ENCODE assay signal across 28 cellular contexts in genomic region chr2:202408546-202409140, GRCh38. TPM values are rescaled to one million over a fixed set of nuclear protein-coding genes. Genes with fewer than 3 reads are reported as not detected.
DNase-seq lines count a peak whose midpoint lies in the region; ATAC-seq and TF ChIP-seq lines count a peak whose summit lies in the region.
"Had no signal": no experiment of that assay in that cellular context is flagged by ENCODE, and none has a peak within 500 bp of the region (broad histone marks: within the 10 kb centered on the region; RNA-seq: fewer than 3 reads in every experiment).

No MANE protein-coding gene starts in this region.

- H3K4me1 ChIP-seq in SK-N-SH (ENCODE audit: control insufficient read depth in 1 of 2, insufficient read depth in 2 of 2, low read depth in 1 of 2, low read length in 1 of 2) (peaks cover 0 to 18% of the 10 kb centered on the region in 2 experiments; a peak in 1 of 4 replicates), HAP-1 (peaks cover 4% of the 10 kb centered on the region; the same call in 1 of the 2 replicates)

- in situ Hi-C loops in HAP-1 (cut with MboI; ENCODE audit: low sequenced_read_pairs): no loop called here

- DNase-seq in SK-N-SH (no peak), chondrocyte (ENCODE audit: low spot score) (no peak), lung microvascular endothelial cell (ENCODE audit: low read depth in 2 of 2) (peak; percentile 30 to 79), smooth muscle cell of the brain vasculature (ENCODE audit: low read depth, low spot score) (peak; percentile 1), HAP-1 (ENCODE audit: low spot score in 2 of 2) (no peak), retina (no peak), SIG-M5 treated with dmso at 0.1 percent for 504 hours (lab: John Stamatoyannopoulos, UW; ENCODE audit: unreplicated experiment) (no peak)
- DNase-seq: 8988T; activated CD4-positive, alpha-beta T cell treated with anti-CD3 and anti-CD28 coated beads, Interleukin-2, amount 10 ng/mL, durations not matched to agents 7 days and 5 days; activated CD8-positive, alpha-beta memory T cell treated with anti-CD3 and anti-CD28 coated beads, Interleukin-2, amount 50 U/mL, for 4 hours; activated effector memory CD4-positive, alpha-beta T cell treated with Interleukin-2 at 50 U/mL for 16 hours; activated naive CD8-positive, alpha-beta T cell treated with anti-CD3 and anti-CD28 coated beads, Interleukin-2, amount 50 U/mL, for 24 hours; COR-L47; DND-41; foreskin melanocyte; islet precursor cell; MM.1S; NCI-H1436 treated with DMSO at 0.1 percent for 48 hours; NCI-H774; psoas muscle; SHP77 treated with DMSO at 0.1 percent for 48 hours; small intestine; stimulated activated CD4-positive, alpha-beta T cell treated with anti-CD3 and anti-CD28 coated beads, Interleukin-4, amount 100 ng/mL, for 4 hours had no signal

- TF ChIP-seq CTCF in SK-N-SH (IDR thresholded peaks at IDR 0.05): no peak
- no peak for TF ChIP-seq CTCF in chondrocyte (IDR thresholded peaks at IDR 0.05)

- H4K20me1 ChIP-seq in SK-N-SH (ENCODE audit: insufficient read depth): peaks cover 24% of the 10 kb centered on the region

- H3K27me3 Mint-ChIP-seq in chondrocyte (ENCODE audit: low read depth): no peaks in the 10 kb centered on the region
- H3K27me3 Mint-ChIP-seq: activated CD4-positive, alpha-beta T cell treated with anti-CD3 and anti-CD28 coated beads, Interleukin-2, amount 10 ng/mL, durations not matched to agents 7 days and 5 days; activated naive CD8-positive, alpha-beta T cell treated with anti-CD3 and anti-CD28 coated beads, Interleukin-2, amount 50 U/mL, for 24 hours; B cell; dendritic cell treated with granulocyte-macrophage colony-stimulating factor and Interleukin-4, amounts not matched to agents 40 ng/mL and 50 ng/mL, for 4 days; IgD-negative memory B cell had no signal

- H3K79me2 ChIP-seq in SK-N-SH (ENCODE audit: insufficient read depth): peaks cover 100% of the 10 kb centered on the region

- no peak for TF ChIP-seq RAD21 in SK-N-SH (IDR thresholded peaks at IDR 0.05; ENCODE audit: low read length)

- POLR2A ChIA-PET in SK-N-SH (lab: Yijun Ruan, JAX): no interaction called here

- no peaks in the 10 kb centered on the region for H3K9me3 ChIP-seq in SK-N-SH
- H3K9me3 ChIP-seq in HAP-1: no peaks in the 10 kb centered on the region
- H3K9me3 ChIP-seq: psoas muscle had no signal

- peaks cover 44% of the 10 kb centered on the region for H3F3A ChIP-seq in SK-N-SH (replicated peaks; ENCODE audit: insufficient read depth)

- H3K4me1 Mint-ChIP-seq in chondrocyte (ENCODE audit: low read depth): peaks cover 37% of the 10 kb centered on the region
- H3K4me1 Mint-ChIP-seq: activated CD4-positive, alpha-beta T cell treated with anti-CD3 and anti-CD28 coated beads, Interleukin-2, amount 10 ng/mL, durations not matched to agents 7 days and 5 days had no signal

- H3K36me3 Mint-ChIP-seq in chondrocyte (ENCODE audit: low read depth): no peaks in the 10 kb centered on the region

- no peaks in the 10 kb centered on the region for H3K9me3 Mint-ChIP-seq in chondrocyte (ENCODE audit: low read depth)
- H3K9me3 Mint-ChIP-seq: activated naive CD8-positive, alpha-beta T cell treated with anti-CD3 and anti-CD28 coated beads, Interleukin-2, amount 50 U/mL, for 24 hours; dendritic cell treated with granulocyte-macrophage colony-stimulating factor and Interleukin-4, amounts not matched to agents 40 ng/mL and 50 ng/mL, for 4 days; IgD-negative memory B cell had no signal

- H3K4me3 Mint-ChIP-seq in chondrocyte (ENCODE audit: unreplicated experiment): no peak overlapping the region
- H3K4me3 Mint-ChIP-seq: activated CD4-positive, alpha-beta T cell treated with anti-CD3 and anti-CD28 coated beads, Interleukin-2, amount 10 ng/mL, durations not matched to agents 7 days and 5 days; activated naive CD8-positive, alpha-beta T cell treated with anti-CD3 and anti-CD28 coated beads, Interleukin-2, amount 50 U/mL, for 24 hours; B cell; dendritic cell treated with granulocyte-macrophage colony-stimulating factor and Interleukin-4, amounts not matched to agents 40 ng/mL and 50 ng/mL, for 4 days; IgD-negative memory B cell; neural crest cell had no signal

- no peak overlapping the region for H2AFZ ChIP-seq in SK-N-SH (ENCODE audit: low read depth)

- peak overlapping the region; percentile 73 for H3K27ac Mint-ChIP-seq in chondrocyte (ENCODE audit: unreplicated experiment)
- H3K27ac Mint-ChIP-seq: activated CD4-positive, alpha-beta T cell treated with anti-CD3 and anti-CD28 coated beads, Interleukin-2, amount 10 ng/mL, durations not matched to agents 7 days and 5 days; activated naive CD8-positive, alpha-beta T cell treated with anti-CD3 and anti-CD28 coated beads, Interleukin-2, amount 50 U/mL, for 24 hours; B cell; dendritic cell treated with granulocyte-macrophage colony-stimulating factor and Interleukin-4, amounts not matched to agents 40 ng/mL and 50 ng/mL, for 4 days; IgD-negative memory B cell had no signal

- peaks cover 0 to 19% of the 10 kb centered on the region in 2 experiments for H3K36me3 ChIP-seq in SK-N-SH (replicated peaks in 1 of 2; ENCODE audit: control insufficient read depth in 1 of 2, insufficient read depth in 2 of 2, low read length in 1 of 2)
- H3K36me3 ChIP-seq in HAP-1 (replicated peaks): no peaks in the 10 kb centered on the region

- ATAC-seq in SK-N-SH treated with all-trans-retinoic acid at 6 μM for 48 hours: no peak; the same call in 2 of the 3 replicates
- ATAC-seq: activated naive CD8-positive, alpha-beta T cell treated with anti-CD3 and anti-CD28 coated beads, Interleukin-2, amount 50 U/mL, for 24 hours; psoas muscle had no signal

- peak overlapping the region; percentile 40 to 67; a peak in 3 of 4 replicates for H3K27ac ChIP-seq in SK-N-SH (ENCODE audit: low read depth in 2 of 2, low read length in 1 of 2)
- H3K27ac ChIP-seq: psoas muscle had no signal

- H3K4me3 ChIP-seq in SK-N-SH (ENCODE audit: low read depth in 2 of 2, low read length in 1 of 2): no peak overlapping the region
- no peak overlapping the region for H3K4me3 ChIP-seq in HAP-1
- H3K4me3 ChIP-seq: psoas muscle had no signal

- 89% methylated on average over 6 of the region's 6 CpGs for WGBS in SK-N-SH (ENCODE audit: low lambda C conversion rate)

- H3K9me2 ChIP-seq in SK-N-SH: no peaks in the 10 kb centered on the region

- CTCF ChIA-PET in SK-N-SH (lab: Yijun Ruan, JAX): interaction anchor here (0.6 kb wide), 1 partner anchor 60 kb away, joined by 4 read pairs; no protein-coding TSS in a partner anchor

- H3K27me3 ChIP-seq in SK-N-SH (ENCODE audit: insufficient read depth) (no peaks in the 10 kb centered on the region), HAP-1 (ENCODE audit: low read depth) (no peaks in the 10 kb centered on the region)

- peak overlapping the region; percentile 9; the same call in 1 of the 2 replicates for H3K4me2 ChIP-seq in SK-N-SH

- no peak for TF ChIP-seq EP300 in SK-N-SH (IDR thresholded peaks at IDR 0.05; ENCODE audit: borderline replicate concordance in 1 of 2, low read depth in 1 of 2, low read length in 1 of 2)

- peak overlapping the region; percentile 21; the same call in 1 of the 2 replicates for H3K9ac ChIP-seq in SK-N-SH

TF ChIP-seq in SK-N-SH, 30 proteins besides CTCF, POLR2A, EP300 and RAD21:
- TF ChIP-seq, protein P1, sequence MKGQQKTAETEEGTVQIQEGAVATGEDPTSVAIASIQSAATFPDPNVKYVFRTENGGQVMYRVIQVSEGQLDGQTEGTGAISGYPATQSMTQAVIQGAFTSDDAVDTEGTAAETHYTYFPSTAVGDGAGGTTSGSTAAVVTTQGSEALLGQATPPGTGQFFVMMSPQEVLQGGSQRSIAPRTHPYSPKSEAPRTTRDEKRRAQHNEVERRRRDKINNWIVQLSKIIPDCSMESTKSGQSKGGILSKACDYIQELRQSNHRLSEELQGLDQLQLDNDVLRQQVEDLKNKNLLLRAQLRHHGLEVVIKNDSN (IDR thresholded peaks at IDR 0.05; ENCODE audit: borderline replicate concordance, low read depth): no peak
- TF ChIP-seq NRF1 (IDR thresholded peaks at IDR 0.05; ENCODE audit: low read depth, low read length): no peak

TF ChIP-seq in SK-N-SH treated with all-trans-retinoic acid at 6 μM for 48 hours, 23 proteins besides CTCF, POLR2A, EP300 and RAD21 (continues in another document):
- no peak for TF ChIP-seq ZFP30 (CRISPR knock-in tag; IDR thresholded peaks at IDR 0.05)
- TF ChIP-seq CSDC2 (CRISPR knock-in tag; IDR thresholded peaks at IDR 0.05): no peak
- no peak for TF ChIP-seq ISL1 (CRISPR knock-in tag; IDR thresholded peaks at IDR 0.05)
- no peak for TF ChIP-seq BACH2 (CRISPR knock-in tag; IDR thresholded peaks at IDR 0.05; ENCODE audit: borderline replicate concordance)
- no peak for TF ChIP-seq TOX (CRISPR knock-in tag; IDR thresholded peaks at IDR 0.05; ENCODE audit: borderline replicate concordance)
- TF ChIP-seq, protein P2, sequence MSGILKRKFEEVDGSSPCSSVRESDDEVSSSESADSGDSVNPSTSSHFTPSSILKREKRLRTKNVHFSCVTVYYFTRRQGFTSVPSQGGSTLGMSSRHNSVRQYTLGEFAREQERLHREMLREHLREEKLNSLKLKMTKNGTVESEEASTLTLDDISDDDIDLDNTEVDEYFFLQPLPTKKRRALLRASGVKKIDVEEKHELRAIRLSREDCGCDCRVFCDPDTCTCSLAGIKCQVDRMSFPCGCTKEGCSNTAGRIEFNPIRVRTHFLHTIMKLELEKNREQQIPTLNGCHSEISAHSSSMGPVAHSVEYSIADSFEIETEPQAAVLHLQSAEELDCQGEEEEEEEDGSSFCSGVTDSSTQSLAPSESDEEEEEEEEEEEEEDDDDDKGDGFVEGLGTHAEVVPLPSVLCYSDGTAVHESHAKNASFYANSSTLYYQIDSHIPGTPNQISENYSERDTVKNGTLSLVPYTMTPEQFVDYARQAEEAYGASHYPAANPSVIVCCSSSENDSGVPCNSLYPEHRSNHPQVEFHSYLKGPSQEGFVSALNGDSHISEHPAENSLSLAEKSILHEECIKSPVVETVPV (CRISPR knock-in tag; IDR thresholded peaks at IDR 0.05): no peak
- TF ChIP-seq ZNF70 (CRISPR knock-in tag; IDR thresholded peaks at IDR 0.05): no peak
- no peak for TF ChIP-seq ZFP3 (CRISPR knock-in tag; IDR thresholded peaks at IDR 0.05)

RNA-seq across cellular contexts. Expression of gene BMPR2, which starts 32.5 kb away (rescaled TPM):
- 10.2 and 14.0 TPM in 2 replicates for polyA plus RNA-seq in SK-N-SH (2012; rRNA removed)
- 15.5 and 15.8 TPM in 2 replicates for polyA plus RNA-seq in SK-N-SH (2012; cell fraction: cytosol; rRNA removed)
- polyA plus RNA-seq in SK-N-SH (2012; cell fraction: nucleus; rRNA removed): 5.1 and 10.4 TPM in 2 replicates
- 88.5 to 113 TPM (median 92.0 TPM) in 3 replicates for total RNA-seq in chondrocyte
- 34.4 and 41.7 TPM in 2 replicates for total RNA-seq in lung microvascular endothelial cell

Comparison
In these comparisons a context has a peak if more than half of its experiments do, and no peak if none do; other contexts are left out.
1. DNase-seq: peak in lung microvascular endothelial cell (2 of 2) and smooth muscle cell of the brain vasculature (single experiment); none in SK-N-SH (single experiment), chondrocyte (single experiment), HAP-1 (0 of 2), retina (single experiment) and SIG-M5 treated with dmso at 0.1 percent for 504 hours (single experiment).